17 cellular contexts compared by ENCODE assay signal in genomic region chr10:46468119-46468809, GRCh38. TPM values are rescaled to one million over a fixed set of nuclear protein-coding genes. Genes with fewer than 3 reads are reported as not detected.
DNase-seq lines count a peak whose midpoint lies in the region; ATAC-seq and TF ChIP-seq lines count a peak whose summit lies in the region.
"Not testable (repeated sequence)": the region's sequence is repeated elsewhere in the genome, so short reads cannot be mapped to it uniquely, and the experiment has no call there.
"Had no signal": no experiment of that assay in that cellular context is flagged by ENCODE, and none has a peak within 500 bp of the region (broad histone marks: within the 10 kb centered on the region; RNA-seq: fewer than 3 reads in every experiment).

No MANE protein-coding gene starts in this region.

- not testable (repeated sequence) for DNase-seq in AG04450 (ENCODE audit: low read depth, low spot score); PC-3; fibroblast of pulmonary artery (ENCODE audit: low read depth); right cardiac atrium
- DNase-seq in body of pancreas (peak in 2 of 4 donors; percentile 11 to 17), spleen (peak; percentile 37)

- H3K27ac Mint-ChIP-seq in nephron: not testable (repeated sequence)

- not testable (repeated sequence) for H3F3A ChIP-seq in PC-3 (ENCODE audit: low read length, unreplicated experiment)

- H4K20me1 ChIP-seq in PC-3 (ENCODE audit: low read length): not testable (repeated sequence)

- ATAC-seq in GM18868 (IDR thresholded peaks at IDR 0.05; ENCODE audit: unreplicated experiment): peak; percentile 47
- ATAC-seq in PC-3: peak; percentile 64
- ATAC-seq in body of pancreas: peak; percentile 67
- peak; percentile 61 to 76 for ATAC-seq in right cardiac atrium

- H3K9me3 ChIP-seq in AG04450 (ENCODE audit: control insufficient read depth, insufficient read depth, low read length); PC-3 (ENCODE audit: low read length); body of pancreas; right cardiac atrium (ENCODE audit: control insufficient read depth, low read length); spleen: not testable (repeated sequence)

- not testable (repeated sequence) for H2AFZ ChIP-seq in PC-3 (ENCODE audit: low read length)

- not testable (repeated sequence) for H3K9me2 ChIP-seq in PC-3 (replicated peaks; ENCODE audit: low read length)

- intact Hi-C loops in PC-3 (cut with micrococcal nuclease); body of pancreas (cut with DNase I); right cardiac atrium (cut with DNase I); spleen (cut with DNase I; ENCODE audit: low total_unique reads): not testable (repeated sequence)

- TF ChIP-seq CTCF in AG04450 (IDR thresholded peaks at IDR 0.05; ENCODE audit: low read depth, low read length) (peak; percentile 32), fibroblast of pulmonary artery (IDR thresholded peaks at IDR 0.05; ENCODE audit: low read length, missing control alignments) (peak; percentile 16), nephron (IDR thresholded peaks at IDR 0.05; ENCODE audit: unreplicated experiment in 3 of 3) (peak in 2 of 3 experiments; percentile 12 to 18), spleen (IDR thresholded peaks at IDR 0.05 in 8 of 11, conservative IDR thresholded peaks at IDR 0.05 in 3 of 11) (peak in 1 of 11 experiments; percentile 12)
- not testable (repeated sequence) for TF ChIP-seq CTCF in PC-3 (conservative IDR thresholded peaks at IDR 0.05; ENCODE audit: low read depth, low read length); body of pancreas (IDR thresholded peaks at IDR 0.05)

- TF ChIP-seq POLR2A in body of pancreas (IDR thresholded peaks at IDR 0.05); spleen (IDR thresholded peaks at IDR 0.05): not testable (repeated sequence)

- POLR2A ChIA-PET in AG04450 (lab: Yijun Ruan, JAX); PC-3 (lab: Charles Lee; ENCODE audit: unreplicated experiment): not testable (repeated sequence)

- H3K27ac ChIP-seq in AG04450 (ENCODE audit: low read depth, low read length); PC-3 (ENCODE audit: low read length); body of pancreas; right cardiac atrium (ENCODE audit: low read length); spleen: not testable (repeated sequence)

- not testable (repeated sequence) for H3K27me3 ChIP-seq in AG04450 (ENCODE audit: control insufficient read depth, insufficient read depth, low read length); PC-3 (ENCODE audit: low read length); body of pancreas; right cardiac atrium (ENCODE audit: control insufficient read depth, insufficient read depth); spleen (replicated peaks in 1 of 7)

- H3K4me1 ChIP-seq in PC-3 (ENCODE audit: insufficient read depth, low read length); body of pancreas; right cardiac atrium (ENCODE audit: control insufficient read depth, insufficient read depth, low read length); spleen: not testable (repeated sequence)

- BruUV-seq in PC-3 (replicated peaks; lab: Mats Ljungman, UMichigan): not testable (repeated sequence)

- H3K36me3 Mint-ChIP-seq in nephron (ENCODE audit: low read depth): not testable (repeated sequence)

- H3K9ac ChIP-seq in PC-3 (ENCODE audit: low read length): not testable (repeated sequence)

- not testable (repeated sequence) for H3K4me2 ChIP-seq in PC-3 (ENCODE audit: low read length)

- H3K36me3 ChIP-seq in PC-3 (ENCODE audit: low read depth, low read length); body of pancreas (replicated peaks in 1 of 2; ENCODE audit: insufficient read depth in 1 of 2, low read depth in 2 of 2); spleen: not testable (repeated sequence)

- H3K4me3 Mint-ChIP-seq in nephron: not testable (repeated sequence)

- no CpG with 5 or more reads among the region's 4 CpGs for WGBS in body of pancreas, 2 donors
- WGBS in right cardiac atrium: 13% methylated on average over 1 of the region's 4 CpGs
- 33% methylated on average over 1 of the region's 4 CpGs; no CpG with 5 or more reads in 4 of the 5 donors for WGBS in spleen, 5 donors

- not testable (repeated sequence) for H3K4me3 ChIP-seq in AG04450 (ENCODE audit: low read depth, low read length); PC-3 (ENCODE audit: low read length); body of pancreas; fibroblast of pulmonary artery (replicated peaks; ENCODE audit: low read depth, low read length); right cardiac atrium (ENCODE audit: low read length); spleen

- not testable (repeated sequence) for H3K9me3 Mint-ChIP-seq in nephron

- CTCF ChIA-PET in AG04450 (lab: Charles Lee); PC-3 (lab: Charles Lee): not testable (repeated sequence)

- not testable (repeated sequence) for H3K79me2 ChIP-seq in PC-3 (ENCODE audit: low read length)

- H3K4me1 Mint-ChIP-seq in nephron: not testable (repeated sequence)

- H3K27me3 Mint-ChIP-seq in nephron (ENCODE audit: low read depth): not testable (repeated sequence)

RNA-seq across cellular contexts. Expression of gene NPY4R, which starts 2.5 kb away (rescaled TPM):
- polyA plus RNA-seq in AG04450 (2011; rRNA removed) (0.17 and 0.36 TPM in 2 replicates), right cardiac atrium (0.09 TPM), spleen (not detected)
- 0.78 and 0.97 TPM in 2 replicates for polyA minus RNA-seq in AG04450 (2011; rRNA and poly(A)+ RNA removed)
- total RNA-seq in PC-3 (2014; rRNA removed) (not detected in 2 replicates), body of pancreas (not detected), right cardiac atrium (under 1 TPM in 2 of 4 donors, not detected in 2; 0.19 to 0.40 TPM), spleen (not detected)
- total RNA-seq: activated T-helper 17 cell treated with anti-CD3 and anti-CD28 coated beads, Interleukin-2, amount 50 U/mL, for 72 hours; ascending aorta; esophagus squamous epithelium; glomerular endothelial cell; naive thymus-derived CD4-positive, alpha-beta T cell; NCI-H460; SJCRH30; T-cell had no signal
- polyA plus RNA-seq: naive thymus-derived CD4-positive, alpha-beta T cell; urinary bladder had no signal
